Comparison of ENCODE assay signal across 19 cellular contexts in genomic region chr5:36279054-36279698, GRCh38. TPM values are rescaled to one million over a fixed set of nuclear protein-coding genes. Genes with fewer than 3 reads are reported as not detected.
DNase-seq lines count a peak whose midpoint lies in the region; ATAC-seq and TF ChIP-seq lines count a peak whose summit lies in the region.
"Had no signal": no experiment of that assay in that cellular context is flagged by ENCODE, and none has a peak within 500 bp of the region (broad histone marks: within the 10 kb centered on the region; RNA-seq: fewer than 3 reads in every experiment).

No MANE protein-coding gene starts in this region.

- H3K36me3 Mint-ChIP-seq in T-helper 17 cell (ENCODE audit: low read depth) (no peaks in the 10 kb centered on the region), type B pancreatic cell (no peaks in the 10 kb centered on the region)

- in situ Hi-C loops in brain microvascular endothelial cell (cut with HindIII; ENCODE audit: low pct_ligation_motif_present, low sequenced_read_pairs) = no loop called here

- H3K4me3 Mint-ChIP-seq in T-helper 17 cell (no peak overlapping the region), type B pancreatic cell (no peak overlapping the region)
- H3K4me3 Mint-ChIP-seq: dendritic cell treated with granulocyte-macrophage colony-stimulating factor and Interleukin-4, amounts not matched to agents 40 ng/mL and 50 ng/mL, for 4 days had no signal

- ATAC-seq in omental fat pad (ENCODE audit: low FRiP score) (peak; percentile 63), T-helper 17 cell (no peak), GM18909 (IDR thresholded peaks at IDR 0.05; ENCODE audit: poor library complexity, unreplicated experiment) (no peak)
- ATAC-seq: HCT116, Panc1 had no signal

- H3K36me3 ChIP-seq in brain microvascular endothelial cell (replicated peaks) = no peaks in the 10 kb centered on the region
- H3K36me3 ChIP-seq: esophagus muscularis mucosa had no signal

- H3K27ac Mint-ChIP-seq in T-helper 17 cell = no peak overlapping the region
- no peak overlapping the region for H3K27ac Mint-ChIP-seq in type B pancreatic cell
- H3K27ac Mint-ChIP-seq: dendritic cell treated with granulocyte-macrophage colony-stimulating factor and Interleukin-4, amounts not matched to agents 40 ng/mL and 50 ng/mL, for 4 days had no signal

- H3K27me3 Mint-ChIP-seq in T-helper 17 cell = peaks cover 23% of the 10 kb centered on the region
- no peaks in the 10 kb centered on the region for H3K27me3 Mint-ChIP-seq in type B pancreatic cell
- H3K27me3 Mint-ChIP-seq: dendritic cell treated with granulocyte-macrophage colony-stimulating factor and Interleukin-4, amounts not matched to agents 40 ng/mL and 50 ng/mL, for 4 days had no signal

- peaks cover 2% of the 10 kb centered on the region for H3K9me3 ChIP-seq in T-helper 17 cell (ENCODE audit: control insufficient read depth, low read length, poor library complexity, severe bottlenecking)
- H3K9me3 ChIP-seq: esophagus muscularis mucosa had no signal

- peaks cover 4% of the 10 kb centered on the region for H3K9me3 Mint-ChIP-seq in type B pancreatic cell
- H3K9me3 Mint-ChIP-seq: dendritic cell treated with granulocyte-macrophage colony-stimulating factor and Interleukin-4, amounts not matched to agents 40 ng/mL and 50 ng/mL, for 4 days had no signal

- peak; percentile 7 for DNase-seq in AG08396 (ENCODE audit: low spot score)
- DNase-seq in HT1080 (ENCODE audit: low read depth) = peak; percentile 11
- DNase-seq in brain microvascular endothelial cell = peak; percentile 51
- DNase-seq in omental fat pad (ENCODE audit: low spot score) = no peak
- no peak for DNase-seq in T-helper 17 cell
- DNase-seq in GM19238 (ENCODE audit: insufficient read length, low spot score) = no peak
- DNase-seq in type B pancreatic cell (ENCODE audit: extremely low spot score, unreplicated experiment) = no peak
- DNase-seq: activated CD8-positive, alpha-beta memory T cell treated with anti-CD3 and anti-CD28 coated beads, Interleukin-2, amount 50 U/mL, for 48 hours; activated naive CD4-positive, alpha-beta T cell treated with anti-CD3 and anti-CD28 coated beads, Interleukin-2, amount 50 U/mL, for 16 hours; Karpas-422; NCI-H1930; NCI-H526 treated with DMSO at 0.1 percent for 48 hours; stimulated activated CD4-positive, alpha-beta T cell treated with anti-CD3 and anti-CD28 coated beads, Interleukin-2, amount 100 ng/mL, for 48 hours had no signal

- no peaks in the 10 kb centered on the region for H3K27me3 ChIP-seq in brain microvascular endothelial cell (replicated peaks)
- H3K27me3 ChIP-seq: esophagus muscularis mucosa had no signal

- H3K4me3 ChIP-seq in brain microvascular endothelial cell (ENCODE audit: low read depth, low read length) = no peak overlapping the region
- H3K4me3 ChIP-seq: esophagus muscularis mucosa had no signal

- no peak overlapping the region for H3K27ac ChIP-seq in brain microvascular endothelial cell
- H3K27ac ChIP-seq: esophagus muscularis mucosa, HL-60 had no signal

- H3K4me1 Mint-ChIP-seq in T-helper 17 cell = peaks cover 7% of the 10 kb centered on the region
- peaks cover 28% of the 10 kb centered on the region for H3K4me1 Mint-ChIP-seq in type B pancreatic cell (ENCODE audit: unreplicated experiment)

- TF ChIP-seq CTCF in brain microvascular endothelial cell (IDR thresholded peaks at IDR 0.05; ENCODE audit: low read depth, low read length, missing control alignments) (no peak), omental fat pad (IDR thresholded peaks at IDR 0.05) (no peak), type B pancreatic cell (conservative IDR thresholded peaks at IDR 0.05) (no peak)

RNA-seq across cellular contexts. Expression of gene RANBP3L, which starts 22.5 kb away (rescaled TPM):
- total RNA-seq in HT1080 (2014; rRNA removed; shearing (Covaris generic)) = 0.18 and 0.50 TPM in 2 replicates
- polyA plus RNA-seq in HT1080 (2015; cell fraction: cytosol; rRNA removed) = 0.07 and 0.12 TPM in 2 replicates
- polyA plus RNA-seq in HT1080 (2015; cell fraction: nucleus; rRNA removed) = 0.12 and 0.19 TPM in 2 replicates
- total RNA-seq in omental fat pad (10 to 100 TPM in 1 of 4 donors, 1 to 10 TPM in 2, under 1 TPM in 1; 0.50 to 10.6 (median 2.8) TPM), T-helper 17 cell (not detected), type B pancreatic cell (ENCODE audit: low replicate concordance) (0.53 TPM in 1 of 2 replicates, not detected in the other)

RNA-seq across cellular contexts. Expression of gene NADK2, which starts 37.5 kb away (rescaled TPM):
- 23.5 and 28.4 TPM in 2 replicates for total RNA-seq in HT1080 (2014; rRNA removed; shearing (Covaris generic))
- polyA plus RNA-seq in HT1080 (2015; cell fraction: cytosol; rRNA removed) = 22.9 and 23.9 TPM in 2 replicates
- 27.7 and 30.5 TPM in 2 replicates for polyA plus RNA-seq in HT1080 (2015; cell fraction: nucleus; rRNA removed)
- 10 to 100 TPM; 13.2 to 26.5 (median 18.9) TPM for total RNA-seq in omental fat pad
- 10 to 100 TPM; 10.4 to 12.0 TPM for total RNA-seq in T-helper 17 cell
- 27.2 and 38.4 TPM in 2 replicates for total RNA-seq in type B pancreatic cell (ENCODE audit: low replicate concordance)

Comparison
In these comparisons a context has a peak if more than half of its experiments do, and no peak if none do; other contexts are left out.
1. DNase-seq: peak in AG08396 (single experiment), HT1080 (single experiment) and brain microvascular endothelial cell (single experiment); none in omental fat pad (single experiment), T-helper 17 cell (0 of 3), GM19238 (single experiment) and type B pancreatic cell (single experiment).